ENCODE assay signal across 13 cellular contexts in the genomic region with DNA sequence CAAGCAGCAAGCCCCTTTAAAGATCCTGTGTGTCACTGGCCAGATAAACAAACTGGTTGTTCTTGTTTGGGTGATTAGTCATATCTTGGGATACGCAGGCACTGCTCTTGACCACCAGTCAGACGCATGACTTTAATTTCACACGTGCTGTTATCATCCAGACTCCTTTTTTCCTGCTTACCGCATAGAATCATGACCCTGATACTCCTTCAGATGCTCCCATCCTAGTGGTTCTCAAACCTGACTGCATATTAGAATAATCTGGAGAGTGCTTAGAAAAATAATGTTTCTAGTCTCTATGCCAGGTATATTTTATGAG.
DNase-seq lines count a peak whose midpoint lies in the region; ATAC-seq, FAIRE-seq and TF ChIP-seq lines count a peak whose summit lies in the region.
"Had no signal": no experiment of that assay in that cellular context is flagged by ENCODE, and none has a peak within 500 bp of the region (broad histone marks: within the 10 kb centered on the region; RNA-seq: fewer than 3 reads in every experiment).

No MANE protein-coding gene starts in this region.

- no peak for FAIRE-seq in frontal cortex (lab: Jason Lieb, UNC)

- no peak overlapping the region for H3K4me3 Mint-ChIP-seq in WTC11
- peak overlapping the region; percentile 26 for H3K4me3 Mint-ChIP-seq in glutamatergic neuron (ENCODE audit: unreplicated experiment)
- H3K4me3 Mint-ChIP-seq: dendritic cell treated with granulocyte-macrophage colony-stimulating factor and Interleukin-4, amounts not matched to agents 40 ng/mL and 50 ng/mL, for 4 days had no signal

- H3K27ac Mint-ChIP-seq in WTC11 (peak overlapping the region; percentile 76), glutamatergic neuron (ENCODE audit: unreplicated experiment) (no peak overlapping the region)
- H3K27ac Mint-ChIP-seq: dendritic cell treated with granulocyte-macrophage colony-stimulating factor and Interleukin-4, amounts not matched to agents 40 ng/mL and 50 ng/mL, for 4 days had no signal

- POLR2A ChIA-PET in WTC11 (lab: Charles Lee), result interaction anchor here (0.6 kb wide), 1 partner anchor 16 kb away, joined by 7 read pairs; no protein-coding TSS in a partner anchor

- ATAC-seq in WTC11 (no peak), sciatic nerve (peak; percentile 87), GM18868 (IDR thresholded peaks at IDR 0.05; ENCODE audit: unreplicated experiment) (no peak)

- peaks cover 26% of the 10 kb centered on the region for H3K36me3 Mint-ChIP-seq in WTC11
- peaks cover 6% of the 10 kb centered on the region for H3K36me3 Mint-ChIP-seq in glutamatergic neuron (ENCODE audit: unreplicated experiment)

- DNase-seq in HCEC 1CT (peak; percentile 64), WTC11 (ENCODE audit: low spot score) (no peak), glutamatergic neuron (no peak), sciatic nerve (ENCODE audit: low spot score) (no peak), frontal cortex (ENCODE audit: low spot score in 2 of 2) (no peak), RKO (ENCODE audit: low spot score) (no peak), HuH-7 (ENCODE audit: low spot score) (no peak)
- DNase-seq: activated T-cell treated with anti-CD3 and anti-CD28 coated beads for 4 hours; left colon; stimulated activated naive CD4-positive, alpha-beta T cell; T-helper 2 cell had no signal

- intact Hi-C loops in sciatic nerve (cut with DNase I), result no loop called here

- H3K27me3 Mint-ChIP-seq in WTC11 (ENCODE audit: low read depth) (no peaks in the 10 kb centered on the region), glutamatergic neuron (ENCODE audit: unreplicated experiment) (peaks cover 2% of the 10 kb centered on the region)
- H3K27me3 Mint-ChIP-seq: dendritic cell treated with granulocyte-macrophage colony-stimulating factor and Interleukin-4, amounts not matched to agents 40 ng/mL and 50 ng/mL, for 4 days had no signal

- H3K4me1 Mint-ChIP-seq in WTC11 (peaks cover 53% of the 10 kb centered on the region), glutamatergic neuron (ENCODE audit: low read depth, unreplicated experiment) (peaks cover 48% of the 10 kb centered on the region)

- no peak for TF ChIP-seq CTCF in WTC11 (IDR thresholded peaks at IDR 0.05)
- no peak for TF ChIP-seq CTCF in glutamatergic neuron (IDR thresholded peaks at IDR 0.05; ENCODE audit: partially characterized antibody, unreplicated experiment)

- CTCF ChIA-PET in WTC11 (lab: Charles Lee), result interaction anchor here (0.8 to 2.3 kb wide), 4 partner anchors 9 to 228 kb away, joined by 3 to 13 read pairs (median 8); no protein-coding TSS in a partner anchor

- H3K9me3 Mint-ChIP-seq in WTC11 (no peaks in the 10 kb centered on the region), glutamatergic neuron (ENCODE audit: unreplicated experiment) (no peaks in the 10 kb centered on the region)
- H3K9me3 Mint-ChIP-seq: dendritic cell treated with granulocyte-macrophage colony-stimulating factor and Interleukin-4, amounts not matched to agents 40 ng/mL and 50 ng/mL, for 4 days had no signal

TF ChIP-seq in WTC11, 78 proteins besides CTCF, POLR2A, EP300 and RAD21:
- TF ChIP-seq NR1H2 (CRISPR knock-in tag; IDR thresholded peaks at IDR 0.05) (no peak), RELA (CRISPR knock-in tag; IDR thresholded peaks at IDR 0.05; ENCODE audit: borderline replicate concordance) (no peak), ZNF219 (CRISPR knock-in tag; IDR thresholded peaks at IDR 0.05; ENCODE audit: borderline replicate concordance) (no peak), ETV6 (CRISPR knock-in tag; IDR thresholded peaks at IDR 0.05) (no peak), FOXK1 (CRISPR knock-in tag; IDR thresholded peaks at IDR 0.05) (no peak), CREM (CRISPR knock-in tag; IDR thresholded peaks at IDR 0.05) (no peak), TP53 (CRISPR knock-in tag; IDR thresholded peaks at IDR 0.05) (no peak), ZNF416 (CRISPR knock-in tag; IDR thresholded peaks at IDR 0.05) (no peak), AR (CRISPR knock-in tag; IDR thresholded peaks at IDR 0.05) (no peak), MLX (CRISPR knock-in tag; IDR thresholded peaks at IDR 0.05) (no peak), CBFB (CRISPR knock-in tag; IDR thresholded peaks at IDR 0.05; ENCODE audit: low read depth) (no peak), PREB (CRISPR knock-in tag; IDR thresholded peaks at IDR 0.05; ENCODE audit: borderline replicate concordance) (no peak), ZMAT4 (CRISPR knock-in tag; IDR thresholded peaks at IDR 0.05) (no peak), FOXJ3 (CRISPR knock-in tag; IDR thresholded peaks at IDR 0.05; ENCODE audit: borderline replicate concordance) (no peak), ATF6 (CRISPR knock-in tag; IDR thresholded peaks at IDR 0.05) (no peak), NFYB (CRISPR knock-in tag; conservative IDR thresholded peaks at IDR 0.05; ENCODE audit: low read depth) (no peak), NFE2L1 (CRISPR knock-in tag; IDR thresholded peaks at IDR 0.05) (no peak), SOX15 (CRISPR knock-in tag; IDR thresholded peaks at IDR 0.05) (no peak)
- TF ChIP-seq, protein P1, sequence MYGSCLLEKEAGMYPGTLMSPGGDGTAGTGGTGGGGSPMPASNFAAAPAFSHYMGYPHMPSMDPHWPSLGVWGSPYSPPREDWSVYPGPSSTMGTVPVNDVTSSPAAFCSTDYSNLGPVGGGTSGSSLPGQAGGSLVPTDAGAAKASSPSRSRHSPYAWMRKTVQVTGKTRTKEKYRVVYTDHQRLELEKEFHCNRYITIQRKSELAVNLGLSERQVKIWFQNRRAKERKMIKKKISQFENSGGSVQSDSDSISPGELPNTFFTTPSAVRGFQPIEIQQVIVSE (CRISPR knock-in tag; IDR thresholded peaks at IDR 0.05; ENCODE audit: borderline replicate concordance), result no peak
